In genomic region chr4:99878604-99879003, GRCh38 we compare ENCODE assay signal across 31 cellular contexts.
"Had no signal": no experiment of that assay in that cellular context is flagged by ENCODE, and none has a peak within 500 bp of the region (broad histone marks: within the 10 kb centered on the region; RNA-seq: fewer than 3 reads in every experiment).

No MANE protein-coding gene starts in this region.

- H3K27ac Mint-ChIP-seq: activated naive CD4-positive, alpha-beta T cell treated with anti-CD3 and anti-CD28 coated beads, Interleukin-2, amount 50 U/mL, for 72 hours; activated T-helper 17 cell treated with anti-CD3 and anti-CD28 coated beads, Interleukin-2, amount 50 U/mL, for 72 hours; nephron progenitor cell; progenitor cell of endocrine pancreas; stimulated activated effector memory CD8-positive, alpha-beta T cell treated with anti-CD3 and anti-CD28 coated beads, Interleukin-12 subunit alpha, Interleukin-12 subunit beta, amount 100 ng/mL, for 72 hours; stimulated activated naive CD8-positive, alpha-beta T cell treated with anti-CD3 and anti-CD28 coated beads, Interleukin-15, Interleukin-2, amounts not matched to agents 100 ng/mL and 50 ng/mL, for 24 hours; T-helper 1 cell treated with Interleukin-12 subunit alpha and Interleukin-12 subunit beta and Interleukin-4 antibody, amounts not matched to agents 30 μg/mL and 1 μg/mL, for 36 hours; type B pancreatic cell had no signal

- H3K9me3 ChIP-seq: esophagus squamous epithelium, heart right ventricle, left ventricle myocardium inferior, neutrophil, ovary, sigmoid colon, thoracic aorta, uterus had no signal

- H3K36me3 ChIP-seq: ovary, uterus had no signal

- ATAC-seq: activated naive CD4-positive, alpha-beta T cell treated with anti-CD3 and anti-CD28 coated beads, Interleukin-2, amount 50 U/mL, for 72 hours; activated T-helper 17 cell treated with anti-CD3 and anti-CD28 coated beads, Interleukin-2, amount 50 U/mL, for 72 hours; heart right ventricle; stimulated activated effector memory CD8-positive, alpha-beta T cell treated with anti-CD3 and anti-CD28 coated beads, Interleukin-12 subunit alpha, Interleukin-12 subunit beta, amount 100 ng/mL, for 72 hours had no signal

- H3K27me3 ChIP-seq: esophagus squamous epithelium, heart right ventricle, neutrophil, ovary, sigmoid colon, uterus had no signal

- DNase-seq: activated CD4-positive, alpha-beta T cell treated with anti-CD3 and anti-CD28 coated beads for 4 hours; activated CD4-positive, alpha-beta T cell treated with anti-CD3 and anti-CD28 coated beads, Interleukin-2, amount 50 U/mL, for 4 hours; activated T-cell treated with anti-CD3 and anti-CD28 coated beads for 4 hours; anterior cingulate cortex; dermis blood vessel endothelial cell; effector CD4-positive, alpha-beta T cell; esophagus squamous epithelium; foreskin melanocyte; heart right ventricle; kidney glomerular epithelial cell; left ventricle myocardium inferior; nephron progenitor cell; ovary; retina; sigmoid colon; small intestine; stimulated activated CD4-positive, alpha-beta T cell treated with anti-CD3 and anti-CD28 coated beads, Interleukin-4, amount 100 ng/mL, for 24 hours; T-helper 9 cell; uterus had no signal

- H3K4me1 ChIP-seq: heart right ventricle had no signal

- H3K9me3 Mint-ChIP-seq: activated naive CD4-positive, alpha-beta T cell treated with anti-CD3 and anti-CD28 coated beads, Interleukin-2, amount 50 U/mL, for 72 hours; activated T-helper 17 cell treated with anti-CD3 and anti-CD28 coated beads, Interleukin-2, amount 50 U/mL, for 72 hours; central memory CD8-positive, alpha-beta T cell; stimulated activated effector memory CD8-positive, alpha-beta T cell treated with anti-CD3 and anti-CD28 coated beads, Interleukin-12 subunit alpha, Interleukin-12 subunit beta, amount 100 ng/mL, for 72 hours; stimulated activated naive CD8-positive, alpha-beta T cell treated with anti-CD3 and anti-CD28 coated beads, Interleukin-15, Interleukin-2, amounts not matched to agents 100 ng/mL and 50 ng/mL, for 24 hours; T-helper 1 cell treated with Interleukin-12 subunit alpha and Interleukin-12 subunit beta and Interleukin-4 antibody, amounts not matched to agents 30 μg/mL and 1 μg/mL, for 36 hours; type B pancreatic cell had no signal

- H3K27me3 Mint-ChIP-seq: activated T-helper 17 cell treated with anti-CD3 and anti-CD28 coated beads, Interleukin-2, amount 50 U/mL, for 72 hours; central memory CD8-positive, alpha-beta T cell; progenitor cell of endocrine pancreas; stimulated activated naive CD8-positive, alpha-beta T cell treated with anti-CD3 and anti-CD28 coated beads, Interleukin-15, Interleukin-2, amounts not matched to agents 100 ng/mL and 50 ng/mL, for 24 hours; type B pancreatic cell had no signal

- H3K4me3 Mint-ChIP-seq: activated T-helper 17 cell treated with anti-CD3 and anti-CD28 coated beads, Interleukin-2, amount 50 U/mL, for 72 hours; central memory CD8-positive, alpha-beta T cell; nephron progenitor cell; stimulated activated effector memory CD8-positive, alpha-beta T cell treated with anti-CD3 and anti-CD28 coated beads, Interleukin-12 subunit alpha, Interleukin-12 subunit beta, amount 100 ng/mL, for 72 hours; stimulated activated naive CD8-positive, alpha-beta T cell treated with anti-CD3 and anti-CD28 coated beads, Interleukin-15, Interleukin-2, amounts not matched to agents 100 ng/mL and 50 ng/mL, for 24 hours; T-helper 1 cell treated with Interleukin-12 subunit alpha and Interleukin-12 subunit beta and Interleukin-4 antibody, amounts not matched to agents 30 μg/mL and 1 μg/mL, for 36 hours; type B pancreatic cell had no signal

- H3K4me1 Mint-ChIP-seq: activated T-helper 17 cell treated with anti-CD3 and anti-CD28 coated beads, Interleukin-2, amount 50 U/mL, for 72 hours; central memory CD8-positive, alpha-beta T cell; stimulated activated effector memory CD8-positive, alpha-beta T cell treated with anti-CD3 and anti-CD28 coated beads, Interleukin-12 subunit alpha, Interleukin-12 subunit beta, amount 100 ng/mL, for 72 hours had no signal

- H3K27ac ChIP-seq: esophagus squamous epithelium, heart right ventricle, left ventricle myocardium inferior, neutrophil, ovary, thoracic aorta, uterus, VCaP had no signal

- H3K4me3 ChIP-seq: esophagus squamous epithelium, heart right ventricle, left ventricle myocardium inferior, lung, ovary, sigmoid colon, thoracic aorta, uterus had no signal
